In genomic region chr16:87326151-87326571, GRCh38 we compare ENCODE assay signal across 21 cellular contexts. TPM values are rescaled to one million over a fixed set of nuclear protein-coding genes. Genes with fewer than 3 reads are reported as not detected.
DNase-seq lines count a peak whose midpoint lies in the region; ATAC-seq and TF ChIP-seq lines count a peak whose summit lies in the region.
"Had no signal": no experiment of that assay in that cellular context is flagged by ENCODE, and none has a peak within 500 bp of the region (broad histone marks: within the 10 kb centered on the region; RNA-seq: fewer than 3 reads in every experiment).

No MANE protein-coding gene starts in this region.

- TF ChIP-seq EP300 in sigmoid colon (IDR thresholded peaks at IDR 0.05) = no peak

- no peak overlapping the region for H3K4me3 ChIP-seq in sigmoid colon
- H3K4me3 ChIP-seq: A549, GM23338, transverse colon had no signal

- H3K36me3 Mint-ChIP-seq in activated naive CD4-positive, alpha-beta T cell treated with anti-CD3 and anti-CD28 coated beads, Interleukin-2, amount 50 U/mL, for 72 hours = no peaks in the 10 kb centered on the region
- H3K36me3 Mint-ChIP-seq in activated naive CD4-positive, alpha-beta T cell treated with anti-CD3 and anti-CD28 coated beads, Interleukin-2, amount 10 ng/mL, durations not matched to agents 7 days and 5 days = peaks cover 7% of the 10 kb centered on the region
- peaks cover 18% of the 10 kb centered on the region for H3K36me3 Mint-ChIP-seq in stimulated activated effector memory CD8-positive, alpha-beta T cell treated with anti-CD3 and anti-CD28 coated beads, Interleukin-12 subunit alpha, Interleukin-12 subunit beta, amount 100 ng/mL, for 72 hours
- H3K36me3 Mint-ChIP-seq: natural killer cell had no signal

- CTCF ChIA-PET in activated naive CD4-positive, alpha-beta T cell treated with anti-CD3 and anti-CD28 coated beads, Interleukin-2, amount 10 ng/mL, durations not matched to agents 7 days and 5 days (lab: Charles Lee) = interaction anchor here (1.0 to 1.2 kb wide), 2 partner anchors 8 to 67 kb away, joined by 3 to 4 read pairs; partner anchors contain the start of gene C16orf95

- TF ChIP-seq POLR2A in sigmoid colon (IDR thresholded peaks at IDR 0.05) = no peak

- peak overlapping the region; percentile 49 for H3K27ac ChIP-seq in angular gyrus (ENCODE audit: low read depth, low read length)
- H3K27ac ChIP-seq in sigmoid colon = peak overlapping the region in 1 of 4 donors; percentile 52
- H3K27ac ChIP-seq: A549 had no signal

- intact Hi-C loops in sigmoid colon (cut with DNase I) = no loop called here

- 77 to 88% methylated on average over 11 of the region's 11 CpGs for WGBS in sigmoid colon, 2 donors

- H3K4me1 ChIP-seq in sigmoid colon = peaks cover 0 to 13% (median 8%) of the 10 kb centered on the region in 4 donors

- H3K4me1 Mint-ChIP-seq in activated naive CD4-positive, alpha-beta T cell treated with anti-CD3 and anti-CD28 coated beads, Interleukin-2, amount 10 ng/mL, durations not matched to agents 7 days and 5 days = peaks cover 5% of the 10 kb centered on the region
- no peaks in the 10 kb centered on the region for H3K4me1 Mint-ChIP-seq in stimulated activated effector memory CD8-positive, alpha-beta T cell treated with anti-CD3 and anti-CD28 coated beads, Interleukin-12 subunit alpha, Interleukin-12 subunit beta, amount 100 ng/mL, for 72 hours
- H3K4me1 Mint-ChIP-seq: activated B cell treated with CpG ODN at 0.5 μM for 24 hours; activated naive CD8-positive, alpha-beta T cell treated with anti-CD3 and anti-CD28 coated beads, Interleukin-2, amount 50 U/mL, for 24 hours had no signal

- peak overlapping the region; percentile 18 to 81 for H3K27ac Mint-ChIP-seq in activated naive CD4-positive, alpha-beta T cell treated with anti-CD3 and anti-CD28 coated beads, Interleukin-2, amount 50 U/mL, for 72 hours
- no peak overlapping the region for H3K27ac Mint-ChIP-seq in activated naive CD4-positive, alpha-beta T cell treated with anti-CD3 and anti-CD28 coated beads, Interleukin-2, amount 10 ng/mL, durations not matched to agents 7 days and 5 days
- H3K27ac Mint-ChIP-seq in stimulated activated effector memory CD8-positive, alpha-beta T cell treated with anti-CD3 and anti-CD28 coated beads, Interleukin-12 subunit alpha, Interleukin-12 subunit beta, amount 100 ng/mL, for 72 hours = peak overlapping the region; percentile 26
- H3K27ac Mint-ChIP-seq: activated B cell treated with CpG ODN at 0.5 μM for 24 hours; activated naive CD8-positive, alpha-beta T cell treated with anti-CD3 and anti-CD28 coated beads, Interleukin-2, amount 50 U/mL, for 24 hours; GM23338; natural killer cell had no signal

- DNase-seq in activated naive CD4-positive, alpha-beta T cell treated with anti-CD3 and anti-CD28 coated beads, Interleukin-2, amount 50 U/mL, for 72 hours (ENCODE audit: low spot score in 2 of 2) = no peak
- DNase-seq in activated naive CD4-positive, alpha-beta T cell treated with anti-CD3 and anti-CD28 coated beads, Interleukin-2, amount 10 ng/mL, durations not matched to agents 7 days and 5 days = no peak
- DNase-seq in inferior parietal cortex (ENCODE audit: extremely low spot score) (peak; percentile 66), sigmoid colon (no peak), epidermal melanocyte (ENCODE audit: insufficient read length, low spot score) (no peak), SIG-M5 (lab: John Stamatoyannopoulos, UW) (no peak)
- no peak for DNase-seq in stimulated activated effector memory CD8-positive, alpha-beta T cell treated with anti-CD3 and anti-CD28 coated beads, Interleukin-12 subunit alpha, Interleukin-12 subunit beta, amount 100 ng/mL, for 72 hours (ENCODE audit: low spot score in 2 of 2)
- DNase-seq: activated B cell treated with CpG ODN at 0.5 μM for 24 hours; activated naive CD8-positive, alpha-beta T cell treated with anti-CD3 and anti-CD28 coated beads, Interleukin-2, amount 50 U/mL, for 24 hours; DMS53; effector CD4-positive, alpha-beta T cell; mesendoderm; natural killer cell; NCI-H1930; SHP77 treated with DMSO at 0.1 percent for 48 hours; stimulated activated CD4-positive, alpha-beta T cell treated with anti-CD3 and anti-CD28 coated beads, Interleukin-12 subunit alpha, Interleukin-12 subunit beta, amount 100 ng/mL, for 4 hours; T-helper 2 cell; transverse colon had no signal

- peaks cover 11 to 35% (median 24%) of the 10 kb centered on the region in 4 donors for H3K36me3 ChIP-seq in sigmoid colon

- TF ChIP-seq CTCF in sigmoid colon (IDR thresholded peaks at IDR 0.05) = no peak

- no peaks in the 10 kb centered on the region for H3K27me3 ChIP-seq in sigmoid colon
- H3K27me3 ChIP-seq: transverse colon had no signal

- no peaks in the 10 kb centered on the region for H3K9me3 ChIP-seq in sigmoid colon
- H3K9me3 ChIP-seq: A549, transverse colon had no signal

- no peaks in the 10 kb centered on the region for H3K27me3 Mint-ChIP-seq in activated naive CD4-positive, alpha-beta T cell treated with anti-CD3 and anti-CD28 coated beads, Interleukin-2, amount 10 ng/mL, durations not matched to agents 7 days and 5 days
- H3K27me3 Mint-ChIP-seq: activated B cell treated with CpG ODN at 0.5 μM for 24 hours; activated naive CD8-positive, alpha-beta T cell treated with anti-CD3 and anti-CD28 coated beads, Interleukin-2, amount 50 U/mL, for 24 hours had no signal

- H3K9me3 Mint-ChIP-seq in activated naive CD4-positive, alpha-beta T cell treated with anti-CD3 and anti-CD28 coated beads, Interleukin-2, amount 50 U/mL, for 72 hours = no peaks in the 10 kb centered on the region
- no peaks in the 10 kb centered on the region for H3K9me3 Mint-ChIP-seq in activated naive CD4-positive, alpha-beta T cell treated with anti-CD3 and anti-CD28 coated beads, Interleukin-2, amount 10 ng/mL, durations not matched to agents 7 days and 5 days
- no peaks in the 10 kb centered on the region for H3K9me3 Mint-ChIP-seq in stimulated activated effector memory CD8-positive, alpha-beta T cell treated with anti-CD3 and anti-CD28 coated beads, Interleukin-12 subunit alpha, Interleukin-12 subunit beta, amount 100 ng/mL, for 72 hours
- H3K9me3 Mint-ChIP-seq: activated B cell treated with CpG ODN at 0.5 μM for 24 hours; activated naive CD8-positive, alpha-beta T cell treated with anti-CD3 and anti-CD28 coated beads, Interleukin-2, amount 50 U/mL, for 24 hours; GM23338; natural killer cell had no signal

- ATAC-seq in activated naive CD4-positive, alpha-beta T cell treated with anti-CD3 and anti-CD28 coated beads, Interleukin-2, amount 50 U/mL, for 72 hours = no peak
- ATAC-seq in stimulated activated effector memory CD8-positive, alpha-beta T cell treated with anti-CD3 and anti-CD28 coated beads, Interleukin-12 subunit alpha, Interleukin-12 subunit beta, amount 100 ng/mL, for 72 hours = no peak
- ATAC-seq: A549; activated naive CD8-positive, alpha-beta T cell treated with anti-CD3 and anti-CD28 coated beads, Interleukin-2, amount 50 U/mL, for 24 hours; GM23338; natural killer cell had no signal

- H3K4me3 Mint-ChIP-seq in activated naive CD4-positive, alpha-beta T cell treated with anti-CD3 and anti-CD28 coated beads, Interleukin-2, amount 10 ng/mL, durations not matched to agents 7 days and 5 days = no peak overlapping the region
- H3K4me3 Mint-ChIP-seq in stimulated activated effector memory CD8-positive, alpha-beta T cell treated with anti-CD3 and anti-CD28 coated beads, Interleukin-12 subunit alpha, Interleukin-12 subunit beta, amount 100 ng/mL, for 72 hours = no peak overlapping the region
- H3K4me3 Mint-ChIP-seq: activated B cell treated with CpG ODN at 0.5 μM for 24 hours; activated naive CD8-positive, alpha-beta T cell treated with anti-CD3 and anti-CD28 coated beads, Interleukin-2, amount 50 U/mL, for 24 hours; GM23338; natural killer cell had no signal

RNA-seq across cellular contexts. Expression of gene C16orf95, which starts 9.0 kb away (rescaled TPM):
- total RNA-seq in activated naive CD4-positive, alpha-beta T cell treated with anti-CD3 and anti-CD28 coated beads, Interleukin-2, amount 50 U/mL, for 72 hours = 10 to 100 TPM; 12.2 to 16.9 TPM
- total RNA-seq in sigmoid colon = 1 to 10 TPM in 2 of 4 donors, under 1 TPM in 1, not detected in 1; 0.36 to 1.9 (median 1.2) TPM
- polyA plus RNA-seq in sigmoid colon = 1 to 10 TPM; 2.5 to 6.6 (median 4.3) TPM

RNA-seq across cellular contexts. Expression of gene FBXO31, which starts 57.4 kb away (rescaled TPM):
- total RNA-seq in activated naive CD4-positive, alpha-beta T cell treated with anti-CD3 and anti-CD28 coated beads, Interleukin-2, amount 50 U/mL, for 72 hours = 10 to 100 TPM; 25.3 to 36.0 TPM
- total RNA-seq in sigmoid colon = 100 to 1,000 TPM in 2 of 4 donors, 10 to 100 TPM in 2; 86.7 to 120 (median 98.4) TPM
- polyA plus RNA-seq in sigmoid colon = 10 to 100 TPM; 15.0 to 40.0 (median 16.2) TPM

Comparison
In these comparisons a context has a peak if more than half of its experiments do, and no peak if none do; other contexts are left out.
1. RNA of gene C16orf95, which starts 9.0 kb away (total RNA-seq): 12.2 to 16.9 TPM in activated naive CD4-positive, alpha-beta T cell treated with anti-CD3 and anti-CD28 coated beads, Interleukin-2, amount 50 U/mL, for 72 hours; 0.36 to 1.9 TPM in sigmoid colon; every median in the first group is over 4 times any median in the second.